In genomic region chr14:55691659-55692058, GRCh38 we compare ENCODE assay signal across 14 cellular contexts.
A peak's percentile ranks its signal among the peaks of the same experiment; 100 is the strongest.
DNase-seq lines count a peak whose midpoint lies in the region; ATAC-seq, FAIRE-seq and TF ChIP-seq lines count a peak whose summit lies in the region.
"Had no signal": no experiment of that assay in that cellular context is flagged by ENCODE, and none has a peak within 500 bp of the region (broad histone marks: within the 10 kb centered on the region; RNA-seq: fewer than 3 reads in every experiment).

No MANE protein-coding gene starts in this region.

- RAD21 ChIA-PET in GM12878 (lab: Charles Lee; ENCODE audit: unreplicated experiment), result interaction anchor here (2.0 kb wide), 1 partner anchor 26 kb away, joined by 5 read pairs; no protein-coding TSS in a partner anchor

- 0 out of 2 replicates have a peak overlapping the region, but pooled peaks have one; percentile 1 for H3K4me3 ChIP-seq in GM12878
- no peak overlapping the region for H3K4me3 ChIP-seq in neuronal stem cell (ENCODE audit: low read length in 2 of 2)
- H3K4me3 ChIP-seq: BLaER1 treated with 17β-estradiol and CSF1 and Interleukin-3, amounts not matched to agents 10 nM and 100 nM had no signal

- no peak overlapping the region for H2BK120ac ChIP-seq in neuronal stem cell (ENCODE audit: low read depth, low read length)

- SMC1A ChIA-PET in GM12878 (lab: Charles Lee; ENCODE audit: uncharacterized antibody, unreplicated experiment), result no interaction called here

- intact Hi-C loops in GM12878 (cut with micrococcal nuclease; ENCODE audit: unreplicated experiment), result no loop called here

- no peak overlapping the region for H3K23ac ChIP-seq in neuronal stem cell (ENCODE audit: low read depth, low read length, poor library complexity)

- peak; percentile 46 for ATAC-seq in GM21717 (IDR thresholded peaks at IDR 0.05; ENCODE audit: unreplicated experiment)
- peak; percentile 22; the same call in 2 of the 3 replicates for ATAC-seq in GM12878
- ATAC-seq in HG03097 (IDR thresholded peaks at IDR 0.05; ENCODE audit: low FRiP score, unreplicated experiment), result no peak

- no peak overlapping the region for H2BK12ac ChIP-seq in neuronal stem cell (ENCODE audit: low read length)

- H3K4ac ChIP-seq in neuronal stem cell (ENCODE audit: low read length), result no peak overlapping the region

- no peak for TF ChIP-seq EP300 in GM12878 (IDR thresholded peaks at IDR 0.05; ENCODE audit: borderline replicate concordance in 1 of 2, control insufficient read depth in 1 of 2, low read depth in 2 of 2, low read length in 2 of 2)

- no peak overlapping the region for H4K91ac ChIP-seq in neuronal stem cell (ENCODE audit: low read depth, low read length, poor library complexity)

- H3K14ac ChIP-seq in neuronal stem cell (ENCODE audit: low read length), result no peak overlapping the region

- TF ChIP-seq RAD21 in GM12878 (IDR thresholded peaks at IDR 0.05; ENCODE audit: insufficient read depth, low read depth, low read length), result no peak

- in situ Hi-C loops in GM12878 (cut with MboI), result no loop called here

- H3K4me2 ChIP-seq in GM12878 (ENCODE audit: control insufficient read depth, insufficient read depth) (peak overlapping the region; percentile 47), neuronal stem cell (ENCODE audit: insufficient read depth, low read length, poor library complexity, severe bottlenecking) (no peak overlapping the region)
- H3K4me2 ChIP-seq: BLaER1 treated with 17β-estradiol and CSF1 and Interleukin-3, amounts not matched to agents 10 nM and 100 nM had no signal

- no peak overlapping the region for H3K18ac ChIP-seq in neuronal stem cell (ENCODE audit: low read length)

- H2AK5ac ChIP-seq in neuronal stem cell (ENCODE audit: low read depth, low read length), result no peak overlapping the region

- H2BK15ac ChIP-seq in neuronal stem cell (ENCODE audit: low read length), result no peak overlapping the region

- no peaks in the 10 kb centered on the region for H3K27me3 ChIP-seq in GM12878 (replicated peaks in 1 of 2; ENCODE audit: control insufficient read depth in 2 of 2, insufficient read depth in 2 of 2, low read length in 1 of 2)
- no peaks in the 10 kb centered on the region for H3K27me3 ChIP-seq in neuronal stem cell (ENCODE audit: control insufficient read depth in 3 of 3, insufficient read depth in 3 of 3, low read depth in 1 of 3, low read length in 3 of 3)
- H3K27me3 ChIP-seq: BLaER1 treated with 17β-estradiol and CSF1 and Interleukin-3, amounts not matched to agents 10 nM and 100 nM had no signal

- H3K79me2 ChIP-seq in GM12878 (ENCODE audit: control insufficient read depth, insufficient read depth, low read length), result no peaks in the 10 kb centered on the region

- H3K79me1 ChIP-seq in neuronal stem cell (ENCODE audit: low read depth, low read length), result no peaks in the 10 kb centered on the region

- TF ChIP-seq CTCF in GM12878 (IDR thresholded peaks at IDR 0.05 in 2 of 3, conservative IDR thresholded peaks at IDR 0.05 in 1 of 3; ENCODE audit: control insufficient read depth in 2 of 3, extremely low read depth in 1 of 3, insufficient read depth in 1 of 3, low read depth in 3 of 3, low read length in 3 of 3), result no peak

- H3K36me3 ChIP-seq in GM12878 (ENCODE audit: control insufficient read depth in 2 of 2, insufficient read depth in 2 of 2, low read length in 1 of 2) (no peaks in the 10 kb centered on the region), neuronal stem cell (replicated peaks in 1 of 2; ENCODE audit: control insufficient read depth in 2 of 2, insufficient read depth in 2 of 2, low read length in 2 of 2) (peaks cover 0 to 11% of the 10 kb centered on the region in 2 donors)

- no peak overlapping the region for H4K8ac ChIP-seq in neuronal stem cell (ENCODE audit: low read depth, low read length)

- CTCF ChIA-PET in GM12878 (lab: Yijun Ruan, JAX), result interaction anchor here (1.4 to 1.6 kb wide), 2 partner anchors 10 to 256 kb away, joined by 4 to 8 read pairs; no protein-coding TSS in a partner anchor

- no peak for TF ChIP-seq POLR2A in GM12891 (IDR thresholded peaks at IDR 0.05; ENCODE audit: low read depth, low read length)
- TF ChIP-seq POLR2A in GM12878 (IDR thresholded peaks at IDR 0.05; ENCODE audit: low read depth, low read length), result no peak

- peak; percentile 23 for FAIRE-seq in GM12891 (lab: Jason Lieb, UNC)
- peak; percentile 56 for FAIRE-seq in GM12878 (lab: Jason Lieb, UNC)

- no TSS peak for BruUV-seq in GM12878 (replicated peaks; lab: Mats Ljungman, UMichigan)

- H4K20me1 ChIP-seq in GM12878 (ENCODE audit: control insufficient read depth, insufficient read depth), result no peaks in the 10 kb centered on the region
- H4K20me1 ChIP-seq: BLaER1 treated with 17β-estradiol and CSF1 and Interleukin-3, amounts not matched to agents 10 nM and 100 nM had no signal

- H3K4me1 ChIP-seq in GM12878 (ENCODE audit: control insufficient read depth, insufficient read depth, low read length), result peaks cover 21% of the 10 kb centered on the region
- no peaks in the 10 kb centered on the region for H3K4me1 ChIP-seq in neuronal stem cell (ENCODE audit: control insufficient read depth in 2 of 2, insufficient read depth in 1 of 2, low read depth in 1 of 2, low read length in 2 of 2)
- H3K4me1 ChIP-seq: BLaER1 treated with 17β-estradiol and CSF1 and Interleukin-3, amounts not matched to agents 10 nM and 100 nM had no signal

- H2BK5ac ChIP-seq in neuronal stem cell (ENCODE audit: low read length), result no peak overlapping the region

- H3K27ac ChIP-seq in GM12878 (ENCODE audit: control insufficient read depth, insufficient read depth), result no peak overlapping the region
- H3K27ac ChIP-seq in neuronal stem cell (replicated peaks; ENCODE audit: low read length), result no peak overlapping the region
- H3K27ac ChIP-seq: BLaER1 treated with 17β-estradiol and CSF1 and Interleukin-3, amounts not matched to agents 10 nM and 100 nM had no signal

- DNase-seq in GM12891 (ENCODE audit: insufficient read length, low spot score) (no peak), NCI-H1048 (lab: John Stamatoyannopoulos, UW) (peak; percentile 16), GM12878 (ENCODE audit: low read depth, low spot score) (no peak), neuronal stem cell (ENCODE audit: low spot score) (no peak), DMS53 (lab: John Stamatoyannopoulos, UW) (no peak), AG20443 (ENCODE audit: low spot score) (no peak)
- DNase-seq: 8988T; CD4-positive, CD25-positive, alpha-beta regulatory T cell; GOT3; H9; KG1 had no signal

- POLR2A ChIA-PET in GM12878 (lab: Charles Lee), result no interaction called here

- no peak overlapping the region for H2AFZ ChIP-seq in GM12878 (ENCODE audit: control insufficient read depth, low read depth, low read length)
- no peak overlapping the region for H2AFZ ChIP-seq in neuronal stem cell (ENCODE audit: low read length)

- H3K9me3 ChIP-seq in GM12878 (replicated peaks; ENCODE audit: control insufficient read depth, insufficient read depth, low read length) (no peaks in the 10 kb centered on the region), neuronal stem cell (replicated peaks in 1 of 2; ENCODE audit: control insufficient read depth in 2 of 2, insufficient read depth in 1 of 2, low read depth in 1 of 2, low read length in 2 of 2) (no peaks in the 10 kb centered on the region)
- H3K9me3 ChIP-seq: BLaER1 treated with 17β-estradiol and CSF1 and Interleukin-3, amounts not matched to agents 10 nM and 100 nM had no signal

- H3K9ac ChIP-seq in GM12878 (ENCODE audit: control insufficient read depth, insufficient read depth, low read length), result no peak overlapping the region
- H3K9ac ChIP-seq in neuronal stem cell (ENCODE audit: low read depth, low read length, poor library complexity), result no peak overlapping the region
- H3K9ac ChIP-seq: BLaER1 treated with 17β-estradiol and CSF1 and Interleukin-3, amounts not matched to agents 10 nM and 100 nM had no signal

TF ChIP-seq in GM12891, 5 proteins besides CTCF, POLR2A, EP300 and RAD21:
- TF ChIP-seq POU2F2 (IDR thresholded peaks at IDR 0.05; ENCODE audit: low read depth, low read length) (no peak), PAX5 (IDR thresholded peaks at IDR 0.05; ENCODE audit: insufficient read depth, low read length, severe bottlenecking) (no peak)

TF ChIP-seq in GM12878, 131 proteins besides CTCF, POLR2A, EP300 and RAD21 (continues in another document):
- TF ChIP-seq ZZZ3 (IDR thresholded peaks at IDR 0.05; ENCODE audit: control insufficient read depth, insufficient read length, low read depth) (no peak), SMAD5 (IDR thresholded peaks at IDR 0.05; ENCODE audit: low read depth) (no peak), RB1 (IDR thresholded peaks at IDR 0.05; ENCODE audit: borderline replicate concordance) (no peak), CEBPB (IDR thresholded peaks at IDR 0.05; ENCODE audit: borderline replicate concordance in 1 of 2, low read depth in 2 of 2, low read length in 2 of 2) (no peak), YY1 (IDR thresholded peaks at IDR 0.05; ENCODE audit: low read depth, low read length) (no peak), CHD4 (IDR thresholded peaks at IDR 0.05) (no peak), MAX (IDR thresholded peaks at IDR 0.05; ENCODE audit: low read depth, low read length) (no peak), MYB (IDR thresholded peaks at IDR 0.05; ENCODE audit: borderline replicate concordance, low read depth, low read length) (no peak), MTA3 (IDR thresholded peaks at IDR 0.05; ENCODE audit: borderline replicate concordance, low read length) (no peak)
